ENCODE assay signal across 8 cellular contexts in genomic region chr1:121558034-121558433, GRCh38.
A peak's percentile ranks its signal among the peaks of the same experiment; 100 is the strongest.
DNase-seq lines count a peak whose midpoint lies in the region; ATAC-seq and TF ChIP-seq lines count a peak whose summit lies in the region.
"Not testable (repeated sequence)": the region's sequence is repeated elsewhere in the genome, so short reads cannot be mapped to it uniquely, and the experiment has no call there.

No MANE protein-coding gene starts in this region.

- H3K4me3 Mint-ChIP-seq in CD8-positive, alpha-beta T cell, result peak overlapping the region; percentile 30
- peak overlapping the region; percentile 18 to 65 for H3K4me3 Mint-ChIP-seq in activated T-cell treated with anti-CD3 and anti-CD28 coated beads, Interleukin-2, amount 50 U/mL, for 72 hours
- not testable (repeated sequence) for H3K4me3 Mint-ChIP-seq in endothelial cell (ENCODE audit: unreplicated experiment); stimulated activated naive CD8-positive, alpha-beta T cell treated with anti-CD3 and anti-CD28 coated beads, Interleukin-15, Interleukin-2, amounts not matched to agents 100 ng/mL and 50 ng/mL, for 24 hours
- peak overlapping the region in 8 of 10 donors; percentile 1 to 68 (median 45) for H3K4me3 Mint-ChIP-seq in naive thymus-derived CD4-positive, alpha-beta T cell

- not testable (repeated sequence) for H3K4me1 ChIP-seq in CD8-positive, alpha-beta T cell (ENCODE audit: insufficient read depth, low read length); SK-N-SH (ENCODE audit: control insufficient read depth in 1 of 2, insufficient read depth in 2 of 2, low read depth in 1 of 2, low read length in 1 of 2)
- peaks cover 27% of the 10 kb centered on the region for H3K4me1 ChIP-seq in HUES6 (ENCODE audit: control insufficient read depth, insufficient read depth, low read length)
- peaks cover 8 to 11% of the 10 kb centered on the region in 2 donors for H3K4me1 ChIP-seq in naive thymus-derived CD4-positive, alpha-beta T cell (ENCODE audit: control insufficient read depth in 2 of 2, insufficient read depth in 2 of 2, low read length in 2 of 2)

- H3K79me2 ChIP-seq in SK-N-SH (ENCODE audit: insufficient read depth), result not testable (repeated sequence)

- not testable (repeated sequence) for H3K27ac ChIP-seq in CD8-positive, alpha-beta T cell (ENCODE audit: low read depth, low read length); SK-N-SH (ENCODE audit: low read depth in 2 of 2, low read length in 1 of 2); naive thymus-derived CD4-positive, alpha-beta T cell (ENCODE audit: low read depth, low read length)
- H3K27ac ChIP-seq in HUES6 (ENCODE audit: low read depth, low read length) (peak overlapping the region; percentile 81), brain microvascular endothelial cell (peak overlapping the region; percentile 6)

- DNase-seq in CD8-positive, alpha-beta T cell; SK-N-SH; activated T-cell treated with anti-CD3 and anti-CD28 coated beads, Interleukin-2, amount 50 U/mL, for 72 hours; brain microvascular endothelial cell; endothelial cell (ENCODE audit: low spot score); naive thymus-derived CD4-positive, alpha-beta T cell: not testable (repeated sequence)

- WGBS in SK-N-SH (ENCODE audit: low lambda C conversion rate), result 11% methylated on average over 1 of the region's 1 CpG

- CTCF ChIA-PET in CD8-positive, alpha-beta T cell (lab: Charles Lee); SK-N-SH (lab: Yijun Ruan, JAX); naive thymus-derived CD4-positive, alpha-beta T cell (lab: Charles Lee): not testable (repeated sequence)

- not testable (repeated sequence) for H3K9me3 Mint-ChIP-seq in CD8-positive, alpha-beta T cell; activated T-cell treated with anti-CD3 and anti-CD28 coated beads, Interleukin-2, amount 50 U/mL, for 72 hours; endothelial cell (ENCODE audit: unreplicated experiment); naive thymus-derived CD4-positive, alpha-beta T cell; stimulated activated naive CD8-positive, alpha-beta T cell treated with anti-CD3 and anti-CD28 coated beads, Interleukin-15, Interleukin-2, amounts not matched to agents 100 ng/mL and 50 ng/mL, for 24 hours

- H3K27ac Mint-ChIP-seq in CD8-positive, alpha-beta T cell, result not testable (repeated sequence)
- peak overlapping the region; percentile 71 for H3K27ac Mint-ChIP-seq in activated T-cell treated with anti-CD3 and anti-CD28 coated beads, Interleukin-2, amount 50 U/mL, for 72 hours
- H3K27ac Mint-ChIP-seq in endothelial cell (ENCODE audit: unreplicated experiment), result peak overlapping the region; percentile 83
- H3K27ac Mint-ChIP-seq in naive thymus-derived CD4-positive, alpha-beta T cell, result peak overlapping the region in 5 of 9 donors; percentile 29 to 85 (median 74)
- peak overlapping the region; percentile 1 for H3K27ac Mint-ChIP-seq in stimulated activated naive CD8-positive, alpha-beta T cell treated with anti-CD3 and anti-CD28 coated beads, Interleukin-15, Interleukin-2, amounts not matched to agents 100 ng/mL and 50 ng/mL, for 24 hours

- in situ Hi-C loops in brain microvascular endothelial cell (cut with HindIII; ENCODE audit: low pct_ligation_motif_present, low sequenced_read_pairs), result not testable (repeated sequence)

- not testable (repeated sequence) for TF ChIP-seq EP300 in SK-N-SH (IDR thresholded peaks at IDR 0.05; ENCODE audit: borderline replicate concordance in 1 of 2, low read depth in 1 of 2, low read length in 1 of 2)

- not testable (repeated sequence) for TF ChIP-seq RAD21 in SK-N-SH (IDR thresholded peaks at IDR 0.05; ENCODE audit: low read length)

- H3K9me2 ChIP-seq in SK-N-SH, result not testable (repeated sequence)

- intact Hi-C loops in CD8-positive, alpha-beta T cell (cut with DNase I, micrococcal nuclease), result loop anchor here (10.0 kb wide), 1 partner anchor 103 kb away; no protein-coding TSS in a partner anchor
- intact Hi-C loops in naive thymus-derived CD4-positive, alpha-beta T cell (cut with micrococcal nuclease), result loop anchor here in 1 of 2 donors (5.0 kb wide), 1 partner anchor 34 kb away; no protein-coding TSS in a partner anchor

- not testable (repeated sequence) for H3K36me3 ChIP-seq in CD8-positive, alpha-beta T cell (ENCODE audit: insufficient read depth, low read length); HUES6 (ENCODE audit: control insufficient read depth, insufficient read depth, low read length); SK-N-SH (replicated peaks in 1 of 2; ENCODE audit: control insufficient read depth in 1 of 2, insufficient read depth in 2 of 2, low read length in 1 of 2); brain microvascular endothelial cell (replicated peaks); naive thymus-derived CD4-positive, alpha-beta T cell (ENCODE audit: control insufficient read depth in 2 of 3, insufficient read depth in 3 of 3, low read length in 3 of 3)

- POLR2A ChIA-PET in CD8-positive, alpha-beta T cell (lab: Charles Lee); SK-N-SH (lab: Yijun Ruan, JAX); naive thymus-derived CD4-positive, alpha-beta T cell (lab: Charles Lee): not testable (repeated sequence)

- H3F3A ChIP-seq in SK-N-SH (replicated peaks; ENCODE audit: insufficient read depth), result not testable (repeated sequence)

- not testable (repeated sequence) for H3K9me3 ChIP-seq in CD8-positive, alpha-beta T cell (ENCODE audit: low read length); HUES6 (ENCODE audit: control insufficient read depth, insufficient read depth, low read depth, low read length); SK-N-SH; naive thymus-derived CD4-positive, alpha-beta T cell (ENCODE audit: control insufficient read depth in 2 of 3, low read length in 3 of 3)

- not testable (repeated sequence) for H3K27me3 ChIP-seq in CD8-positive, alpha-beta T cell (ENCODE audit: insufficient read depth, low read length); HUES6 (ENCODE audit: control insufficient read depth, insufficient read depth, low read length); SK-N-SH (ENCODE audit: insufficient read depth); brain microvascular endothelial cell (replicated peaks); naive thymus-derived CD4-positive, alpha-beta T cell (ENCODE audit: control insufficient read depth in 2 of 2, insufficient read depth in 2 of 2, low read length in 2 of 2)

- not testable (repeated sequence) for H4K20me1 ChIP-seq in SK-N-SH (ENCODE audit: insufficient read depth)

- H2AFZ ChIP-seq in SK-N-SH (ENCODE audit: low read depth), result peak overlapping the region; percentile 48; the same call in 1 of the 2 replicates

- peaks cover 30% of the 10 kb centered on the region for H3K4me1 Mint-ChIP-seq in CD8-positive, alpha-beta T cell (ENCODE audit: low read depth)
- H3K4me1 Mint-ChIP-seq in activated T-cell treated with anti-CD3 and anti-CD28 coated beads, Interleukin-2, amount 50 U/mL, for 72 hours (ENCODE audit: low read depth); endothelial cell (ENCODE audit: unreplicated experiment): not testable (repeated sequence)
- H3K4me1 Mint-ChIP-seq in naive thymus-derived CD4-positive, alpha-beta T cell, result peaks cover 6 to 62% (median 24%) of the 10 kb centered on the region in 7 donors
- H3K4me1 Mint-ChIP-seq in stimulated activated naive CD8-positive, alpha-beta T cell treated with anti-CD3 and anti-CD28 coated beads, Interleukin-15, Interleukin-2, amounts not matched to agents 100 ng/mL and 50 ng/mL, for 24 hours (ENCODE audit: low read depth), result peaks cover 12% of the 10 kb centered on the region

- TF ChIP-seq CTCF in CD8-positive, alpha-beta T cell (IDR thresholded peaks at IDR 0.05); SK-N-SH (IDR thresholded peaks at IDR 0.05); brain microvascular endothelial cell (IDR thresholded peaks at IDR 0.05; ENCODE audit: low read depth, low read length, missing control alignments); endothelial cell (IDR thresholded peaks at IDR 0.05; ENCODE audit: unreplicated experiment): not testable (repeated sequence)

- H3K27me3 Mint-ChIP-seq in CD8-positive, alpha-beta T cell (ENCODE audit: low read depth); activated T-cell treated with anti-CD3 and anti-CD28 coated beads, Interleukin-2, amount 50 U/mL, for 72 hours (ENCODE audit: low read depth); endothelial cell (ENCODE audit: unreplicated experiment); naive thymus-derived CD4-positive, alpha-beta T cell; stimulated activated naive CD8-positive, alpha-beta T cell treated with anti-CD3 and anti-CD28 coated beads, Interleukin-15, Interleukin-2, amounts not matched to agents 100 ng/mL and 50 ng/mL, for 24 hours: not testable (repeated sequence)

- not testable (repeated sequence) for ATAC-seq in CD8-positive, alpha-beta T cell; activated T-cell treated with anti-CD3 and anti-CD28 coated beads, Interleukin-2, amount 50 U/mL, for 72 hours (replicated peaks in 1 of 2); naive thymus-derived CD4-positive, alpha-beta T cell

- H3K4me2 ChIP-seq in SK-N-SH, result 0 out of 2 replicates have a peak overlapping the region, but pooled peaks have one; percentile 27

- not testable (repeated sequence) for H3K9ac ChIP-seq in HUES6 (ENCODE audit: low read length); SK-N-SH

- not testable (repeated sequence) for H3K4me3 ChIP-seq in CD8-positive, alpha-beta T cell (ENCODE audit: low read depth, low read length); HUES6 (ENCODE audit: low read depth, low read length); SK-N-SH (ENCODE audit: low read depth in 2 of 2, low read length in 1 of 2); brain microvascular endothelial cell (ENCODE audit: low read depth, low read length); naive thymus-derived CD4-positive, alpha-beta T cell (ENCODE audit: low read length)

- not testable (repeated sequence) for H3K36me3 Mint-ChIP-seq in CD8-positive, alpha-beta T cell; activated T-cell treated with anti-CD3 and anti-CD28 coated beads, Interleukin-2, amount 50 U/mL, for 72 hours (ENCODE audit: insufficient read depth in 2 of 2); endothelial cell (ENCODE audit: low read depth, unreplicated experiment); stimulated activated naive CD8-positive, alpha-beta T cell treated with anti-CD3 and anti-CD28 coated beads, Interleukin-15, Interleukin-2, amounts not matched to agents 100 ng/mL and 50 ng/mL, for 24 hours (ENCODE audit: low read depth)
- peaks cover 0 to 15% (median 0%) of the 10 kb centered on the region in 5 donors for H3K36me3 Mint-ChIP-seq in naive thymus-derived CD4-positive, alpha-beta T cell
